ENCODE assay signal across 17 cellular contexts in genomic region chr2:180677928-180678327, GRCh38.
"Had no signal": no experiment of that assay in that cellular context is flagged by ENCODE, and none has a peak within 500 bp of the region (broad histone marks: within the 10 kb centered on the region; RNA-seq: fewer than 3 reads in every experiment).

No MANE protein-coding gene starts in this region.

- H3K27ac ChIP-seq: coronary artery, esophagus muscularis mucosa, hepatocyte, neutrophil, sigmoid colon, skin epidermis, stomach had no signal

- H3K4me1 ChIP-seq: esophagus muscularis mucosa, sigmoid colon had no signal

- H3K36me3 ChIP-seq: esophagus muscularis mucosa, neutrophil, sigmoid colon, stomach had no signal

- FAIRE-seq: endothelial cell of umbilical vein, urothelium cell line had no signal

- H3K4me3 ChIP-seq: coronary artery, esophagus muscularis mucosa, hepatocyte, mucosa of descending colon, sigmoid colon, skin epidermis, stomach had no signal

- H3K4me2 ChIP-seq: hepatocyte had no signal

- H3K79me2 ChIP-seq: hepatocyte had no signal

- H3K9me3 ChIP-seq: esophagus muscularis mucosa, mucosa of descending colon, neutrophil, sigmoid colon, stomach had no signal

- DNase-seq: effector CD4-positive, alpha-beta T cell; endodermal cell; mucosa of descending colon; naive thymus-derived CD8-positive, alpha-beta T cell; sigmoid colon; stimulated activated CD4-positive, alpha-beta T cell treated with anti-CD3 and anti-CD28 coated beads, Interleukin-12 subunit alpha, Interleukin-12 subunit beta, amount 100 ng/mL, for 4 hours; stimulated activated naive CD4-positive, alpha-beta T cell; stomach; substantia nigra; trophoblast cell had no signal

- H2AFZ ChIP-seq: hepatocyte had no signal

- ATAC-seq: mucosa of descending colon; naive thymus-derived CD8-positive, alpha-beta T cell had no signal

- H3K27me3 ChIP-seq: esophagus muscularis mucosa, hepatocyte, neutrophil, sigmoid colon, stomach had no signal
